15 cellular contexts compared by ENCODE assay signal in the genomic region with DNA sequence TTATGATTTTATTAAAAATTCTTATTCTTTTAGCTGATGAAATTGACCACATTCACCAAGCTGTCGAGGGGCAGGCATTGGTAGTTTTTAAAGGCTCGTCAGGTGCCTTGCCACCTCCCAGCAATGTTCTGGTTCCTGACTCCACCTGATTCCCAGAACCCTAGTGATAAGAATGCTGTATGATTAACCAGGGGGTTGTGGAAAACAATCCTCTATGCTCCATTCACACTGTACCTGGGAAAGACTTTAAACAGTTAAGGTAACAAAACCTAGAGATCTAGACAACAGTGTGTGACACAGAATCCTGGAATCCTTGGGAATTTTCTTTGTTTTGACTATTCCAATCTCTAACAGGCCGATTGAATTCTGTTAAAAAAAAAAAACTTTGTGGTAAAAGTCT.
A peak's percentile ranks its signal among the peaks of the same experiment; 100 is the strongest.
DNase-seq lines count a peak whose midpoint lies in the region; ATAC-seq, FAIRE-seq and TF ChIP-seq lines count a peak whose summit lies in the region.
"Had no signal": no experiment of that assay in that cellular context is flagged by ENCODE, and none has a peak within 500 bp of the region (broad histone marks: within the 10 kb centered on the region; RNA-seq: fewer than 3 reads in every experiment).

No MANE protein-coding gene starts in this region.

- ATAC-seq in pancreas, result peak; percentile 76 to 92 (median 88)
- no peak for ATAC-seq in GM18520 (IDR thresholded peaks at IDR 0.05; ENCODE audit: unreplicated experiment)

- intact Hi-C loops in pancreas (cut with DNase I), result no loop called here

- peak; percentile 50 for DNase-seq in Caki2 (ENCODE audit: low read depth)
- no peak for DNase-seq in Peyer's patch
- DNase-seq in pancreas, result peak in 2 of 6 donors; percentile 32 to 39
- no peak for DNase-seq in NCI-H510A (lab: John Stamatoyannopoulos, UW)
- DNase-seq in NCI-H2107 (lab: John Stamatoyannopoulos, UW), result no peak
- no peak for DNase-seq in NCI-H226
- DNase-seq: C1 segment of cervical spinal cord, IMR-90, Kasumi-1, NCI-H187, NCI-H748 treated with DMSO at 0.1 percent for 48 hours had no signal

- H3K27me3 ChIP-seq in Peyer's patch (no peaks in the 10 kb centered on the region), pancreas (no peaks in the 10 kb centered on the region)

- H3K36me3 ChIP-seq in Peyer's patch, result no peaks in the 10 kb centered on the region
- no peaks in the 10 kb centered on the region for H3K36me3 ChIP-seq in pancreas

- 5 to 14% methylated on average over 3 of the region's 3 CpGs for WGBS in pancreas, 2 donors

- H3K27ac ChIP-seq in Peyer's patch, result peak overlapping the region in 3 of 4 donors; percentile 15 to 62 (median 42)
- H3K27ac ChIP-seq in pancreas, result peak overlapping the region in 2 of 4 donors; percentile 70 to 71

- TF ChIP-seq POLR2A in Peyer's patch (IDR thresholded peaks at IDR 0.05), result no peak

- H3K4me3 ChIP-seq in Peyer's patch (no peak overlapping the region), pancreas (no peak overlapping the region)

- FAIRE-seq in islet of Langerhans (lab: Jason Lieb, UNC), result peak; percentile 41
- FAIRE-seq in pancreas (lab: Jason Lieb, UNC), result no peak
- FAIRE-seq: GM12892, H1 had no signal

- in situ Hi-C loops in Caki2 (cut with HindIII; ENCODE audit: low pct_unique_long_range_greater_than_20kb, low sequenced_read_pairs), result no loop called here

- H3K4me1 ChIP-seq in Peyer's patch (no peaks in the 10 kb centered on the region), pancreas (peaks cover 10 to 19% (median 11%) of the 10 kb centered on the region in 3 donors)

- TF ChIP-seq CTCF in Peyer's patch (IDR thresholded peaks at IDR 0.05) (peak in 1 of 6 experiments; percentile 22), pancreas (IDR thresholded peaks at IDR 0.05) (no peak)

- H3K9me3 ChIP-seq in Peyer's patch (peaks cover 0 to 2% (median 0%) of the 10 kb centered on the region in 4 donors), pancreas (no peaks in the 10 kb centered on the region)
